Comparison of ENCODE assay signal across 8 cellular contexts in the genomic region with DNA sequence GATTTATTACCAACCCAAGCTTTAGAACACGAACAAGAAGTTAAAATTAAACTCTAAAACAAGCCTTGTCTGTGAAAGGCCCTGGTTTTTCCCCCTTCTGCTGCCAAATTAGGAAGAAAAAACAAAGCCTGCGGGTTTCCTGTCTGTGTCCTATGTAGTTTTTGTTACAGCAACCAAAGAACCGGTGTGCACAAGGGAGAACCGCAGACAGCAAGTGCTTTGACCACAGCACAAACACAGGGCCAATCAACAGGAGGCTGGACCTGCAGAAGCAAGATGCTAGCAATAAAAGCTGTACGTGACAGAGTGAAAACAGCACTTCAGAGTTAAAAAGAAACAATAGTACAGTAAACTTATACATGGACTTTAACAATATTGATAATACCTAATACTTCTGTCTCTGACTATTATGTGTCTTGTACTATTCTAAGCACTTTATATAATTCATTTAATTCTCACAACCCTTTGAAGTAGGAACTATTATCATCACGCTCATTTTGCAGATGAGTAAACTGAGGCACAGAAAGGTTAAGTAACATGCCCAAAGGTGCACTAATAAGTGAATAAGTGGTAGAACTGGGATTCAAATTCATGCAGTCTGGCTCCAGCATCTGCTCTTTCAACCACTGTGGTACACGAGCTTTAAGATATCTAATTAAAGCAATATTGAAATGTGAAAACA.
A peak's percentile ranks its signal among the peaks of the same experiment; 100 is the strongest.
DNase-seq lines count a peak whose midpoint lies in the region; ATAC-seq, FAIRE-seq and TF ChIP-seq lines count a peak whose summit lies in the region.

No MANE protein-coding gene starts in this region.

- TF ChIP-seq POLR2A in vagina (IDR thresholded peaks at IDR 0.05) = no peak

- no peak for TF ChIP-seq CTCF in vagina (IDR thresholded peaks at IDR 0.05)

- H4K20me1 ChIP-seq in BLaER1 = peaks cover 68% of the 10 kb centered on the region

- H3K27me3 ChIP-seq in BLaER1 = no peaks in the 10 kb centered on the region
- no peaks in the 10 kb centered on the region for H3K27me3 ChIP-seq in mucosa of rectum (ENCODE audit: control insufficient read depth in 2 of 2, insufficient read depth in 2 of 2, low read length in 2 of 2)
- no peaks in the 10 kb centered on the region for H3K27me3 ChIP-seq in vagina

- peak overlapping the region; percentile 16; the same call in 1 of the 2 replicates for H3K4me3 ChIP-seq in BLaER1
- H3K4me3 ChIP-seq in mucosa of rectum (ENCODE audit: low read length in 2 of 2) = peak overlapping the region in 1 of 2 donors; percentile 66
- no peak overlapping the region for H3K4me3 ChIP-seq in vagina

- peak overlapping the region; percentile 39; the same call in 1 of the 2 replicates for H3K9ac ChIP-seq in BLaER1
- no peak overlapping the region for H3K9ac ChIP-seq in mucosa of rectum (ENCODE audit: low read depth in 1 of 2, low read length in 2 of 2)

- H3K4me1 ChIP-seq in BLaER1 = peaks cover 79% of the 10 kb centered on the region
- H3K4me1 ChIP-seq in mucosa of rectum (ENCODE audit: control insufficient read depth in 2 of 2, insufficient read depth in 2 of 2, low read length in 2 of 2) = peaks cover 37 to 40% of the 10 kb centered on the region in 2 donors
- H3K4me1 ChIP-seq in vagina = peaks cover 73% of the 10 kb centered on the region

- H3K27ac ChIP-seq in BLaER1 (peak overlapping the region; percentile 24; the same call in 1 of the 2 replicates), mucosa of rectum (ENCODE audit: low read depth in 2 of 2, low read length in 2 of 2) (peak overlapping the region; percentile 75 to 90), vagina (peak overlapping the region; percentile 92)

- peaks cover 40% of the 10 kb centered on the region for H3K36me3 ChIP-seq in BLaER1
- H3K36me3 ChIP-seq in mucosa of rectum (ENCODE audit: control insufficient read depth in 2 of 2, insufficient read depth in 2 of 2, low read length in 2 of 2) = no peaks in the 10 kb centered on the region
- H3K36me3 ChIP-seq in vagina = no peaks in the 10 kb centered on the region

- DNase-seq in GM19239 (ENCODE audit: insufficient read length, low spot score) (peak; percentile 54), T-helper 22 cell (ENCODE audit: low read depth) (peak; percentile 77), cerebellum (ENCODE audit: low spot score) (peak; percentile 18), vagina (ENCODE audit: extremely low spot score in 2 of 2) (no peak), NCI-H446 (lab: John Stamatoyannopoulos, UW) (no peak)

- FAIRE-seq in GM19239 (lab: Jason Lieb, UNC) = peak; percentile 98

- H3K9me3 ChIP-seq in BLaER1 = no peaks in the 10 kb centered on the region
- no peaks in the 10 kb centered on the region for H3K9me3 ChIP-seq in mucosa of rectum (ENCODE audit: control insufficient read depth in 2 of 2, low read length in 2 of 2)
- H3K9me3 ChIP-seq in vagina = no peaks in the 10 kb centered on the region

- ATAC-seq in HG03342 (IDR thresholded peaks at IDR 0.05; ENCODE audit: unreplicated experiment) = peak; percentile 52

- peak overlapping the region; percentile 87 for H3K4me2 ChIP-seq in BLaER1

- intact Hi-C loops in vagina (cut with DNase I) = loop anchor here (10.0 kb wide), 1 partner anchor 64 kb away; the partner anchor contains the start of gene STK17A

Comparison
In these comparisons a context has a peak if more than half of its experiments do, and no peak if none do; other contexts are left out.
1. H3K27ac ChIP-seq: peak in every context shown above with its lines; median percentile 92 in vagina; 82 in mucosa of rectum; 24 in BLaER1.
2. DNase-seq: peak in GM19239 (single experiment), T-helper 22 cell (single experiment) and cerebellum (single experiment); none in vagina (0 of 2) and NCI-H446 (0 of 2).